Comparison of ENCODE assay signal across 9 cellular contexts in genomic region chr22:18057568-18058209, GRCh38. TPM values are rescaled to one million over a fixed set of nuclear protein-coding genes. Genes with fewer than 3 reads are reported as not detected.
DNase-seq lines count a peak whose midpoint lies in the region; ATAC-seq, FAIRE-seq and TF ChIP-seq lines count a peak whose summit lies in the region.
"Had no signal": no experiment of that assay in that cellular context is flagged by ENCODE, and none has a peak within 500 bp of the region (broad histone marks: within the 10 kb centered on the region; RNA-seq: fewer than 3 reads in every experiment).

No MANE protein-coding gene starts in this region.

- FAIRE-seq in HepG2 (lab: Jason Lieb, UNC), result no peak

- no peak for TF ChIP-seq RAD21 in HepG2 (CRISPR knock-in tag; IDR thresholded peaks at IDR 0.05)

- H3K27ac ChIP-seq in KMS-11 (peak overlapping the region; percentile 85), HepG2 (ENCODE audit: extremely low read length, insufficient read depth, low read length) (no peak overlapping the region), vagina (peak overlapping the region; percentile 94)

- intact Hi-C loops in HepG2 (cut with micrococcal nuclease; ENCODE audit: unreplicated experiment) (no loop called here), vagina (cut with DNase I) (no loop called here)

- no peak for TF ChIP-seq EP300 in HepG2 (IDR thresholded peaks at IDR 0.05; ENCODE audit: low read depth in 2 of 2, low read length in 2 of 2)
- no peak for TF ChIP-seq EP300 in HepG2 (CRISPR knock-in tag; IDR thresholded peaks at IDR 0.05; ENCODE audit: borderline replicate concordance)

- CTCF ChIA-PET in HepG2 (lab: Yijun Ruan, JAX; ENCODE audit: low intra/inter-chr PET ratio, low total read pairs), result no interaction called here

- H3K9me3 Mint-ChIP-seq in brain, result peaks cover 0 to 6% (median 0%) of the 10 kb centered on the region in 5 experiments
- H3K9me3 Mint-ChIP-seq: dendritic cell treated with granulocyte-macrophage colony-stimulating factor and Interleukin-4, amounts not matched to agents 40 ng/mL and 50 ng/mL, for 4 days had no signal

- TF ChIP-seq POLR2A in HepG2 (IDR thresholded peaks at IDR 0.05; ENCODE audit: insufficient read depth in 1 of 2, low read depth in 2 of 2, low read length in 2 of 2) (no peak), vagina (IDR thresholded peaks at IDR 0.05) (peak in 1 of 2 donors; percentile 20)

- peaks cover 29% of the 10 kb centered on the region for H3K4me1 Mint-ChIP-seq in brain

- H3K4me1 ChIP-seq in KMS-11 (ENCODE audit: low read depth, poor library complexity, severe bottlenecking) (peaks cover 75% of the 10 kb centered on the region), HepG2 (ENCODE audit: insufficient read depth, low read length) (peaks cover 85% of the 10 kb centered on the region), vagina (peaks cover 31% of the 10 kb centered on the region)

- H3K27ac Mint-ChIP-seq in brain, result peak overlapping the region in 4 of 5 experiments; percentile 34 to 85 (median 80)
- H3K27ac Mint-ChIP-seq: dendritic cell treated with granulocyte-macrophage colony-stimulating factor and Interleukin-4, amounts not matched to agents 40 ng/mL and 50 ng/mL, for 4 days had no signal

- H3K36me3 ChIP-seq in KMS-11 (ENCODE audit: insufficient read depth) (no peaks in the 10 kb centered on the region), HepG2 (replicated peaks in 1 of 2; ENCODE audit: control insufficient read depth in 1 of 2, insufficient read depth in 2 of 2, low read length in 2 of 2) (no peaks in the 10 kb centered on the region), vagina (no peaks in the 10 kb centered on the region)

- H3K9ac ChIP-seq in KMS-11 (peak overlapping the region; percentile 49; the same call in 1 of the 2 replicates), HepG2 (ENCODE audit: insufficient read depth, low read depth, low read length) (no peak overlapping the region)

- in situ Hi-C loops in HepG2 (cut with HindIII; ENCODE audit: extremely low pct_ligation_motif_present, low pct_unique_long_range_greater_than_20kb), result no loop called here

- TF ChIP-seq CTCF in KMS-11 (conservative IDR thresholded peaks at IDR 0.05; ENCODE audit: low read depth, low read length) (no peak), brain (conservative IDR thresholded peaks at IDR 0.05) (no peak), HepG2 (CRISPR knock-in tag; IDR thresholded peaks at IDR 0.05) (no peak), vagina (IDR thresholded peaks at IDR 0.05) (no peak)

- H3K27me3 Mint-ChIP-seq in brain, result peaks cover 7% of the 10 kb centered on the region

- H4K20me1 ChIP-seq in KMS-11 (ENCODE audit: insufficient read depth), result no peaks in the 10 kb centered on the region
- no peaks in the 10 kb centered on the region for H4K20me1 ChIP-seq in HepG2 (ENCODE audit: insufficient read depth, low read length)

- BruUV-seq in HepG2 (replicated peaks; lab: Mats Ljungman, UMichigan), result TSS peak; percentile 60

- H3K36me3 Mint-ChIP-seq in brain, result no peaks in the 10 kb centered on the region

- H3K27me3 ChIP-seq in KMS-11 (ENCODE audit: insufficient read depth, low read depth), result no peaks in the 10 kb centered on the region
- no peaks in the 10 kb centered on the region for H3K27me3 ChIP-seq in HepG2 (ENCODE audit: control insufficient read depth in 1 of 2, insufficient read depth in 2 of 2, low read length in 2 of 2)
- no peaks in the 10 kb centered on the region for H3K27me3 ChIP-seq in vagina

- H3K4me3 ChIP-seq in KMS-11 (IDR thresholded peaks at IDR 0.05; ENCODE audit: insufficient read depth, low read depth, low read length), result no peak overlapping the region
- no peak overlapping the region for H3K4me3 ChIP-seq in HepG2 (replicated peaks in 1 of 3; ENCODE audit: insufficient read depth in 1 of 3, low read depth in 2 of 3, low read length in 3 of 3)
- H3K4me3 ChIP-seq in vagina, result no peak overlapping the region

- H2AFZ ChIP-seq in KMS-11 (ENCODE audit: low read depth) (no peak overlapping the region), HepG2 (ENCODE audit: low read length) (no peak overlapping the region)

- 52% methylated on average over 4 of the region's 4 CpGs for WGBS in HepG2 (ENCODE audit: low lambda C conversion rate)

- POLR2A ChIA-PET in HepG2 (lab: Yijun Ruan, JAX), result interaction anchor here (0.9 to 3.1 kb wide), 5 partner anchors 13 to 20 kb away, joined by 4 to 42 read pairs (median 5); partner anchors contain the start of gene PEX26

- DNase-seq in AG08396 (ENCODE audit: low spot score) (peak; percentile 84), HepG2 (ENCODE audit: low spot score) (peak; percentile 63), vagina (ENCODE audit: extremely low spot score in 2 of 2) (peak in 1 of 2 donors; percentile 98)
- DNase-seq in effector CD8-positive, alpha-beta T cell (lab: John Stamatoyannopoulos, UW), result no peak

- no peaks in the 10 kb centered on the region for H3K9me3 ChIP-seq in HepG2 (ENCODE audit: low read length)
- no peaks in the 10 kb centered on the region for H3K9me3 ChIP-seq in vagina

- H3K79me2 ChIP-seq in KMS-11 (ENCODE audit: insufficient read depth, low read depth) (no peaks in the 10 kb centered on the region), HepG2 (ENCODE audit: insufficient read depth, low read length) (no peaks in the 10 kb centered on the region)

- peak; percentile 56 for ATAC-seq in GM19395 (IDR thresholded peaks at IDR 0.05; ENCODE audit: unreplicated experiment)
- no peak for ATAC-seq in HepG2
- no peak for ATAC-seq in HG03135 (IDR thresholded peaks at IDR 0.05; ENCODE audit: unreplicated experiment)

- H3K4me2 ChIP-seq in KMS-11 (peak overlapping the region; percentile 96), HepG2 (ENCODE audit: low read depth, low read length) (no peak overlapping the region; the same call in 1 of the 2 replicates)

- peak overlapping the region in 1 of 5 experiments; percentile 4 for H3K4me3 Mint-ChIP-seq in brain
- H3K4me3 Mint-ChIP-seq: dendritic cell treated with granulocyte-macrophage colony-stimulating factor and Interleukin-4, amounts not matched to agents 40 ng/mL and 50 ng/mL, for 4 days had no signal

RNA-seq across cellular contexts. Expression of gene PEX26, which starts 20.1 kb away (rescaled TPM):
- 30.2 TPM for polyA plus RNA-seq in brain (ENCODE audit: insufficient read depth, low read depth, low replicate concordance)
- 25.1 and 30.6 TPM in 2 replicates for total RNA-seq in HepG2 (2016; rRNA removed; fragmentation: Illumina TruSeq; extraction: Trizol)
- 3.6 and 6.1 TPM in 2 replicates for total RNA-seq in HepG2 (2016; cell fraction: cytosol; rRNA removed; fragmentation: Illumina TruSeq; extraction: Trizol; ENCODE audit: low read depth)
- 26.6 and 27.5 TPM in 2 replicates for total RNA-seq in HepG2 (2016; cell fraction: insoluble cytoplasmic fraction; rRNA removed; fragmentation: Illumina TruSeq; extraction: Trizol)
- total RNA-seq in HepG2 (2016; cell fraction: membrane; rRNA removed; fragmentation: Illumina TruSeq; extraction: Trizol), result 23.5 and 27.1 TPM in 2 replicates
- total RNA-seq in HepG2 (2016; cell fraction: nucleus; rRNA removed; fragmentation: Illumina TruSeq; extraction: Trizol), result 13.8 and 17.8 TPM in 2 replicates
- polyA plus RNA-seq in HepG2 (2011; rRNA removed), result 10.6 and 15.4 TPM in 2 replicates
- polyA plus RNA-seq in HepG2 (2011; cell fraction: cytosol; rRNA removed), result 12.4 and 12.5 TPM in 2 replicates
- polyA plus RNA-seq in HepG2 (2011; cell fraction: nucleus; rRNA removed), result 13.5 and 14.8 TPM in 2 replicates
- 13.4 and 14.4 TPM in 2 replicates for polyA plus RNA-seq in HepG2 (2012)
- polyA plus RNA-seq in HepG2 (2016; cell fraction: cytosol; fragmentation: Illumina TruSeq; extraction: Trizol; ENCODE audit: low read depth), result 4.6 and 6.3 TPM in 2 replicates
- 25.9 and 26.3 TPM in 2 replicates for polyA plus RNA-seq in HepG2 (2016; cell fraction: insoluble cytoplasmic fraction; fragmentation: Illumina TruSeq; extraction: Trizol; ENCODE audit: low read depth)
- 15.8 and 17.3 TPM in 2 replicates for polyA plus RNA-seq in HepG2 (2016; cell fraction: membrane; fragmentation: Illumina TruSeq; extraction: Trizol; ENCODE audit: low read depth)
- 17.9 and 18.6 TPM in 2 replicates for polyA plus RNA-seq in HepG2 (2016; cell fraction: nucleus; fragmentation: Illumina TruSeq; extraction: Trizol; ENCODE audit: insufficient read depth, low read depth)
- 35.9 and 42.8 TPM in 2 replicates for polyA minus RNA-seq in HepG2 (2011; rRNA and poly(A)+ RNA removed; ENCODE audit: low replicate concordance)
- polyA minus RNA-seq in HepG2 (2011; cell fraction: cytosol; rRNA and poly(A)+ RNA removed), result 9.6 and 11.4 TPM in 2 replicates
- polyA minus RNA-seq in HepG2 (2011; cell fraction: nucleus; rRNA and poly(A)+ RNA removed), result 11.6 and 14.2 TPM in 2 replicates
- 25.5 TPM for total RNA-seq in vagina

RNA-seq across cellular contexts. Expression of gene MICAL3, which starts 33.3 kb away (rescaled TPM):
- polyA plus RNA-seq in brain (ENCODE audit: insufficient read depth, low read depth, low replicate concordance) (30.9 TPM), HepG2 (2011; rRNA removed) (5.3 and 5.6 TPM in 2 replicates)
- total RNA-seq in HepG2 (2016; rRNA removed; fragmentation: Illumina TruSeq; extraction: Trizol) (9.5 and 12.5 TPM in 2 replicates), vagina (35.1 TPM)
- 2.6 and 2.9 TPM in 2 replicates for total RNA-seq in HepG2 (2016; cell fraction: cytosol; rRNA removed; fragmentation: Illumina TruSeq; extraction: Trizol; ENCODE audit: low read depth)
- total RNA-seq in HepG2 (2016; cell fraction: insoluble cytoplasmic fraction; rRNA removed; fragmentation: Illumina TruSeq; extraction: Trizol), result 8.6 and 11.9 TPM in 2 replicates
- 4.2 and 6.1 TPM in 2 replicates for total RNA-seq in HepG2 (2016; cell fraction: membrane; rRNA removed; fragmentation: Illumina TruSeq; extraction: Trizol)
- total RNA-seq in HepG2 (2016; cell fraction: nucleus; rRNA removed; fragmentation: Illumina TruSeq; extraction: Trizol), result 31.3 and 35.0 TPM in 2 replicates
- 2.5 and 3.1 TPM in 2 replicates for polyA plus RNA-seq in HepG2 (2011; cell fraction: cytosol; rRNA removed)
- 32.9 and 43.0 TPM in 2 replicates for polyA plus RNA-seq in HepG2 (2011; cell fraction: nucleus; rRNA removed)
- polyA plus RNA-seq in HepG2 (2012), result 9.2 and 10.8 TPM in 2 replicates
- polyA plus RNA-seq in HepG2 (2016; cell fraction: cytosol; fragmentation: Illumina TruSeq; extraction: Trizol; ENCODE audit: low read depth), result 0.59 and 1.1 TPM in 2 replicates
- 3.5 and 3.6 TPM in 2 replicates for polyA plus RNA-seq in HepG2 (2016; cell fraction: insoluble cytoplasmic fraction; fragmentation: Illumina TruSeq; extraction: Trizol; ENCODE audit: low read depth)
- 0.53 and 1.1 TPM in 2 replicates for polyA plus RNA-seq in HepG2 (2016; cell fraction: membrane; fragmentation: Illumina TruSeq; extraction: Trizol; ENCODE audit: low read depth)
- polyA plus RNA-seq in HepG2 (2016; cell fraction: nucleus; fragmentation: Illumina TruSeq; extraction: Trizol; ENCODE audit: insufficient read depth, low read depth), result 34.4 and 36.4 TPM in 2 replicates
- 12.7 and 28.5 TPM in 2 replicates for polyA minus RNA-seq in HepG2 (2011; rRNA and poly(A)+ RNA removed; ENCODE audit: low replicate concordance)
- 3.7 and 4.4 TPM in 2 replicates for polyA minus RNA-seq in HepG2 (2011; cell fraction: cytosol; rRNA and poly(A)+ RNA removed)
- polyA minus RNA-seq in HepG2 (2011; cell fraction: nucleus; rRNA and poly(A)+ RNA removed), result 28.5 and 33.0 TPM in 2 replicates

RNA-seq across cellular contexts. Expression of gene TUBA8, which starts 52.9 kb away (rescaled TPM):
- polyA plus RNA-seq in brain (ENCODE audit: insufficient read depth, low read depth, low replicate concordance) (14.4 TPM), HepG2 (2011; rRNA removed) (0.69 and 0.80 TPM in 2 replicates)
- total RNA-seq in HepG2 (2016; rRNA removed; fragmentation: Illumina TruSeq; extraction: Trizol) (0.17 and 0.35 TPM in 2 replicates), vagina (5.6 TPM)
- total RNA-seq in HepG2 (2016; cell fraction: cytosol; rRNA removed; fragmentation: Illumina TruSeq; extraction: Trizol; ENCODE audit: low read depth), result 0.62 and 0.91 TPM in 2 replicates
- total RNA-seq in HepG2 (2016; cell fraction: insoluble cytoplasmic fraction; rRNA removed; fragmentation: Illumina TruSeq; extraction: Trizol), result 0.09 and 0.39 TPM in 2 replicates
- total RNA-seq in HepG2 (2016; cell fraction: membrane; rRNA removed; fragmentation: Illumina TruSeq; extraction: Trizol), result 0.62 and 0.79 TPM in 2 replicates
- total RNA-seq in HepG2 (2016; cell fraction: nucleus; rRNA removed; fragmentation: Illumina TruSeq; extraction: Trizol), result 0.34 and 0.53 TPM in 2 replicates
- polyA plus RNA-seq in HepG2 (2011; cell fraction: cytosol; rRNA removed), result 0.56 and 0.67 TPM in 2 replicates
- 1.7 and 1.8 TPM in 2 replicates for polyA plus RNA-seq in HepG2 (2011; cell fraction: nucleus; rRNA removed)
- polyA plus RNA-seq in HepG2 (2012), result 0.86 and 1.1 TPM in 2 replicates
- 0.73 and 0.76 TPM in 2 replicates for polyA plus RNA-seq in HepG2 (2016; cell fraction: cytosol; fragmentation: Illumina TruSeq; extraction: Trizol; ENCODE audit: low read depth)
- 0.26 and 0.31 TPM in 2 replicates for polyA plus RNA-seq in HepG2 (2016; cell fraction: insoluble cytoplasmic fraction; fragmentation: Illumina TruSeq; extraction: Trizol; ENCODE audit: low read depth)
- 0.96 and 1.0 TPM in 2 replicates for polyA plus RNA-seq in HepG2 (2016; cell fraction: membrane; fragmentation: Illumina TruSeq; extraction: Trizol; ENCODE audit: low read depth)
- polyA plus RNA-seq in HepG2 (2016; cell fraction: nucleus; fragmentation: Illumina TruSeq; extraction: Trizol; ENCODE audit: insufficient read depth, low read depth), result 0.85 and 1.3 TPM in 2 replicates
- 0.52 and 4.5 TPM in 2 replicates for polyA minus RNA-seq in HepG2 (2011; rRNA and poly(A)+ RNA removed; ENCODE audit: low replicate concordance)
- not detected in 2 replicates for polyA minus RNA-seq in HepG2 (2011; cell fraction: cytosol; rRNA and poly(A)+ RNA removed)
- polyA minus RNA-seq in HepG2 (2011; cell fraction: nucleus; rRNA and poly(A)+ RNA removed), result 0.50 and 0.90 TPM in 2 replicates
